ENCODE assay signal across 12 cellular contexts in the genomic region with DNA sequence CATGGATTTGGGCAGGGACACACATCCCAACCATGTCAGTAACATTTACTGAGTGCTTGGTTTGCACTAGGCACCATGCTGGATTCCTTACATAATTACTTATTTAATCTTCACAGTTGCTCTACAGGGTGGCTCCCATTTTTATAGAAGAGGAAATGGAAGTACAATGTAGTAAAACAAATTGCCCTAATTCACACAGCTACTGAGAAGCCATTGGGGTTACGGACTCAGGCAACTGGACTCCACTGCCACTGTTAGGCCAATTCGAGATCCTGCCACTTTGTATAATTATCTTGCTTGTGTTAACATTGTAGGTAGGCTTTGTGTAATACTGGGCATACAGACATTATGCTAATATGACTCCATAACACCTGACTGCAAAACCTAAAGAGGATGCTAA. TPM values are rescaled to one million over a fixed set of nuclear protein-coding genes. Genes with fewer than 3 reads are reported as not detected.
DNase-seq lines count a peak whose midpoint lies in the region; ATAC-seq lines count a peak whose summit lies in the region.
"Had no signal": no experiment of that assay in that cellular context is flagged by ENCODE, and none has a peak within 500 bp of the region (broad histone marks: within the 10 kb centered on the region; RNA-seq: fewer than 3 reads in every experiment).

No MANE protein-coding gene starts in this region.

- H3K79me2 ChIP-seq in Karpas-422 (ENCODE audit: low read length): no peaks in the 10 kb centered on the region

- peaks cover 2% of the 10 kb centered on the region for H3K4me1 Mint-ChIP-seq in memory B cell

- no peaks in the 10 kb centered on the region for H3K27me3 ChIP-seq in Karpas-422 (ENCODE audit: low read length)
- H3K27me3 ChIP-seq in SJCRH30: no peaks in the 10 kb centered on the region
- H3K27me3 ChIP-seq: BE2C had no signal

- no peaks in the 10 kb centered on the region for H3K36me3 Mint-ChIP-seq in memory B cell
- H3K36me3 Mint-ChIP-seq: CD8-positive, alpha-beta memory T cell had no signal

- peaks cover 5% of the 10 kb centered on the region for H3K9me3 Mint-ChIP-seq in memory B cell
- H3K9me3 Mint-ChIP-seq: CD8-positive, alpha-beta memory T cell had no signal

- H3K4me3 ChIP-seq in Karpas-422 (ENCODE audit: low read length): no peak overlapping the region
- H3K4me3 ChIP-seq in SJCRH30: no peak overlapping the region
- H3K4me3 ChIP-seq: GM12878, PC-9 had no signal

- H3K9ac ChIP-seq in Karpas-422 (ENCODE audit: low read length): peak overlapping the region; percentile 21; the same call in 1 of the 2 replicates

- 0 out of 2 replicates have a peak overlapping the region, but pooled peaks have one; percentile 4 for H2AFZ ChIP-seq in Karpas-422 (ENCODE audit: low read length)
- H2AFZ ChIP-seq: PC-9 had no signal

- H3K36me3 ChIP-seq in Karpas-422 (ENCODE audit: insufficient read depth, low read length): no peaks in the 10 kb centered on the region
- H3K36me3 ChIP-seq in SJCRH30: no peaks in the 10 kb centered on the region
- H3K36me3 ChIP-seq: BE2C had no signal

- no peaks in the 10 kb centered on the region for H3K9me2 ChIP-seq in Karpas-422 (replicated peaks; ENCODE audit: insufficient read depth, low read length)

- H4K20me1 ChIP-seq in Karpas-422 (ENCODE audit: insufficient read depth, low read depth, low read length): no peaks in the 10 kb centered on the region

- peak; percentile 62 for DNase-seq in DMS79 treated with DMSO at 0.1 percent for 48 hours (lab: John Stamatoyannopoulos, UW)
- peak; percentile 80 for DNase-seq in Karpas-422
- DNase-seq in NCI-H345 (lab: John Stamatoyannopoulos, UW): peak; percentile 83
- DNase-seq in memory B cell (ENCODE audit: low spot score in 2 of 2): no peak
- no peak for DNase-seq in HCEC 1CT
- no peak for DNase-seq in SJCRH30
- DNase-seq: BE2C; CD8-positive, alpha-beta memory T cell; PC-9; T1000 had no signal

- no peaks in the 10 kb centered on the region for H3K27me3 Mint-ChIP-seq in memory B cell

- peak; percentile 76 for ATAC-seq in memory B cell (ENCODE audit: low read depth)
- ATAC-seq in HG03432 (IDR thresholded peaks at IDR 0.05; ENCODE audit: unreplicated experiment): no peak
- ATAC-seq: GM12878 had no signal

- H3K4me1 ChIP-seq in Karpas-422 (ENCODE audit: low read length) (peaks cover 40% of the 10 kb centered on the region), SJCRH30 (no peaks in the 10 kb centered on the region)
- H3K4me1 ChIP-seq: BE2C had no signal

- no peak overlapping the region for H3K4me3 Mint-ChIP-seq in memory B cell
- H3K4me3 Mint-ChIP-seq: CD8-positive, alpha-beta memory T cell had no signal

- no peaks in the 10 kb centered on the region for H3K9me3 ChIP-seq in Karpas-422 (ENCODE audit: low read length)
- H3K9me3 ChIP-seq in SJCRH30 (replicated peaks): no peaks in the 10 kb centered on the region
- H3K9me3 ChIP-seq: BE2C had no signal

- peak overlapping the region; percentile 65 for H3K27ac Mint-ChIP-seq in memory B cell
- H3K27ac Mint-ChIP-seq: CD8-positive, alpha-beta memory T cell had no signal

- peak overlapping the region; percentile 45 for H3K4me2 ChIP-seq in Karpas-422 (ENCODE audit: low read depth, low read length, poor library complexity, severe bottlenecking)
- H3K4me2 ChIP-seq: PC-9 had no signal

- peak overlapping the region; percentile 94 for H3K27ac ChIP-seq in Karpas-422 (ENCODE audit: low read length)
- H3K27ac ChIP-seq in SJCRH30: no peak overlapping the region
- H3K27ac ChIP-seq: PC-9 had no signal

RNA-seq across cellular contexts. Expression of a gene that starts 8.9 kb away (rescaled TPM):
- total RNA-seq in Karpas-422 (2014; rRNA removed; shearing (Covaris generic); ENCODE audit: low replicate concordance): 216 and 242 TPM in 2 replicates
- total RNA-seq in SJCRH30 (2014; rRNA removed; shearing (Covaris generic)): 52.6 and 55.2 TPM in 2 replicates

RNA-seq across cellular contexts. Expression of a gene that starts 18.1 kb away (rescaled TPM):
- 15.9 and 40.0 TPM in 2 replicates for total RNA-seq in Karpas-422 (2014; rRNA removed; shearing (Covaris generic); ENCODE audit: low replicate concordance)
- 4.4 and 5.4 TPM in 2 replicates for total RNA-seq in SJCRH30 (2014; rRNA removed; shearing (Covaris generic))

Comparison
In these comparisons a context has a peak if more than half of its experiments do, and no peak if none do; other contexts are left out.
1. DNase-seq: peak in DMS79 treated with DMSO at 0.1 percent for 48 hours (single experiment), Karpas-422 (single experiment) and NCI-H345 (single experiment); none in memory B cell (0 of 2), HCEC 1CT (single experiment) and SJCRH30 (0 of 2).